Comparison of ENCODE assay signal across 8 cellular contexts in the genomic region with DNA sequence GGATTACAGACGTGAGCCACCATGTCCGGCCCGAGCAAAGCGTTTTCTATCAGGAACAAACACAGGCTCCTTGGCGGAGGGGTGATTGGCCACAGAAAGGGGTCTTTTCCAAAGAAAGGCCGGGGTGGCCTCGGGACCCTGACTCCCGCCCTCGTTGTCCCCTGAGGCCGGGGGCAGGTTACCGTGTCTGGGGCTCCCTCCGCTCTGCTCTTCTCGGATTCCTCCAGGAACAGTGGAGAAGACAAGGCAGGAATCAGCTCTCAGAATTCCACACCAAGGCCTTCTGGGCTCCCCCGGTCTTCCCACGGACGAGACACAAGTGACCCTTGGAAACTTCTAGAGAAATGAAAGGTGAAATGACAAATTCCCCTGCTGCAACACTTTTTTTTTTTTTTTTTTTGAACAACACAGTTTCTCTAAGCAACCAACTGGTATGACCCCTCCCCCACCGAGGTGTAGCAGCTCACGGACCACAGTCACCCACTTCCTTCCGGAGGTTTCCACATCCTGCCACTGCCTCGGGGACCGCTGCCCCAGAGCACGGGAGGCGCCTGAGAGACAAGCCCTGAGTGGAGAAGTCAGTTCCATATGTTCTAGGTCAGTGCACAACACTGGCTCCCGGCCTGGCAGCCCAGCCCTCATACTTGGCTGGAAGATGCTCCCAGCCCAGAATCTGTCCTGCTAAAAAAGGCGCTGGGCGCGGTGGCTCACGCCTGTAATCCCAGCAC. TPM values are rescaled to one million over a fixed set of nuclear protein-coding genes. Genes with fewer than 3 reads are reported as not detected.
DNase-seq lines count a peak whose midpoint lies in the region; ATAC-seq and TF ChIP-seq lines count a peak whose summit lies in the region.

No MANE protein-coding gene starts in this region.

- ATAC-seq in GM21529 (IDR thresholded peaks at IDR 0.05; ENCODE audit: unreplicated experiment) = peak; percentile 36
- ATAC-seq in GM19351 (IDR thresholded peaks at IDR 0.05; ENCODE audit: unreplicated experiment) = no peak

- TF ChIP-seq CTCF in AG10803 (conservative IDR thresholded peaks at IDR 0.05; ENCODE audit: low read length) (no peak), fibroblast of villous mesenchyme (IDR thresholded peaks at IDR 0.05; ENCODE audit: insufficient read depth, low read depth, low read length) (no peak)

- H3K4me3 ChIP-seq in AG10803 (ENCODE audit: low read length) (no peak overlapping the region), fibroblast of villous mesenchyme (ENCODE audit: low read depth, low read length) (no peak overlapping the region)

- DNase-seq in AG10803 (ENCODE audit: low read depth) (peak; percentile 65), NOMO-1 (lab: John Stamatoyannopoulos, UW; ENCODE audit: unreplicated experiment in 2 of 2) (peak; percentile 96 to 98), activated T-cell treated with anti-CD3 and anti-CD28 coated beads for 4 hours (peak; percentile 85), fibroblast of villous mesenchyme (ENCODE audit: low read depth) (peak; percentile 43), NCI-H1694 treated with DMSO at 0.1 percent for 48 hours (lab: John Stamatoyannopoulos, UW) (no peak)
- DNase-seq in stimulated activated CD4-positive, alpha-beta T cell treated with anti-CD3 and anti-CD28 coated beads, Interleukin-12 subunit alpha, Interleukin-12 subunit beta, amount 100 ng/mL, for 48 hours (ENCODE audit: low read depth in 2 of 3, low spot score in 1 of 3) = peak; percentile 89 to 91 (median 90)

RNA-seq across cellular contexts. Expression of gene MOB3A, which starts 11.0 kb away (rescaled TPM):
- 31.2 and 36.7 TPM in 2 replicates for total RNA-seq in fibroblast of villous mesenchyme

RNA-seq across cellular contexts. Expression of gene IZUMO4, which starts 11.6 kb away (rescaled TPM):
- 1.3 TPM in 2 replicates for total RNA-seq in fibroblast of villous mesenchyme

RNA-seq across cellular contexts. Expression of gene MKNK2, which starts 34.1 kb away (rescaled TPM):
- 59.2 and 80.9 TPM in 2 replicates for total RNA-seq in fibroblast of villous mesenchyme
